In genomic region chr17:64497565-64498035, GRCh38 we compare ENCODE assay signal across 8 cellular contexts. TPM values are rescaled to one million over a fixed set of nuclear protein-coding genes. Genes with fewer than 3 reads are reported as not detected.
A peak's percentile ranks its signal among the peaks of the same experiment; 100 is the strongest.
DNase-seq lines count a peak whose midpoint lies in the region; ATAC-seq and TF ChIP-seq lines count a peak whose summit lies in the region.

No MANE protein-coding gene starts in this region.

- 49 to 55% methylated on average over 4 of the region's 4 CpGs for WGBS in heart right ventricle, 2 donors
- 61 to 70% methylated on average over 4 of the region's 4 CpGs for WGBS in thyroid gland, 2 donors

- H3K4me1 Mint-ChIP-seq in activated T-helper 1 cell treated with anti-CD3 and anti-CD28 coated beads, Interleukin-12 subunit alpha, Interleukin-12 subunit beta, Interleukin-2, Interleukin-4 antibody, amounts not matched to agents 30 ng/mL and 10 ng/mL and 1 ng/mL, durations not matched to agents 14 hours and 24 hours and 36 hours (ENCODE audit: low read depth): peaks cover 74% of the 10 kb centered on the region

- H3K4me1 ChIP-seq in heart right ventricle: peaks cover 13 to 86% (median 75%) of the 10 kb centered on the region in 9 donors
- H3K4me1 ChIP-seq in thyroid gland: peaks cover 10 to 46% of the 10 kb centered on the region in 2 donors

- peak overlapping the region in 9 of 10 donors; percentile 74 to 91 (median 85) for H3K27ac ChIP-seq in heart right ventricle
- peak overlapping the region; percentile 74 for H3K27ac ChIP-seq in layer of hippocampus (ENCODE audit: low read depth, low read length)
- H3K27ac ChIP-seq in thyroid gland: peak overlapping the region in 2 of 3 donors; percentile 26 to 76

- H3K9me3 Mint-ChIP-seq in activated T-helper 1 cell treated with anti-CD3 and anti-CD28 coated beads, Interleukin-12 subunit alpha, Interleukin-12 subunit beta, Interleukin-2, Interleukin-4 antibody, amounts not matched to agents 30 ng/mL and 10 ng/mL and 1 ng/mL, durations not matched to agents 14 hours and 24 hours and 36 hours: no peaks in the 10 kb centered on the region

- peaks cover 0 to 67% (median 49%) of the 10 kb centered on the region in 9 donors for H3K36me3 ChIP-seq in heart right ventricle
- H3K36me3 ChIP-seq in thyroid gland: peaks cover 48 to 54% of the 10 kb centered on the region in 2 donors

- peaks cover 63% of the 10 kb centered on the region for H3K36me3 Mint-ChIP-seq in activated T-helper 1 cell treated with anti-CD3 and anti-CD28 coated beads, Interleukin-12 subunit alpha, Interleukin-12 subunit beta, Interleukin-2, Interleukin-4 antibody, amounts not matched to agents 30 ng/mL and 10 ng/mL and 1 ng/mL, durations not matched to agents 14 hours and 24 hours and 36 hours (ENCODE audit: low read depth)

- no peaks in the 10 kb centered on the region for H3K27me3 ChIP-seq in heart right ventricle
- H3K27me3 ChIP-seq in layer of hippocampus (ENCODE audit: control insufficient read depth, insufficient read depth, low read length): no peaks in the 10 kb centered on the region
- H3K27me3 ChIP-seq in thyroid gland: no peaks in the 10 kb centered on the region

- no peak for DNase-seq in heart right ventricle
- no peak for DNase-seq in Right ventricle myocardium inferior (ENCODE audit: missing footprints)
- DNase-seq in activated T-helper 1 cell treated with anti-CD3 and anti-CD28 coated beads, Interleukin-12 subunit alpha, Interleukin-12 subunit beta, Interleukin-2, Interleukin-4 antibody, amounts not matched to agents 30 ng/mL and 10 ng/mL and 1 ng/mL, durations not matched to agents 14 hours and 24 hours and 36 hours (ENCODE audit: low spot score): no peak
- no peak for DNase-seq in thyroid gland
- no peak for DNase-seq in amniotic stem cell (lab: John Stamatoyannopoulos, UW)
- no peak for DNase-seq in SK-N-DZ (ENCODE audit: low spot score)
- no peak for DNase-seq in mesenteric fat pad (ENCODE audit: low spot score)

- no peak for ATAC-seq in heart right ventricle
- no peak for ATAC-seq in Right ventricle myocardium inferior

- TF ChIP-seq CTCF in heart right ventricle (IDR thresholded peaks at IDR 0.05) (no peak), thyroid gland (IDR thresholded peaks at IDR 0.05) (no peak)

- peak overlapping the region; percentile 100 for H3K27ac Mint-ChIP-seq in activated T-helper 1 cell treated with anti-CD3 and anti-CD28 coated beads, Interleukin-12 subunit alpha, Interleukin-12 subunit beta, Interleukin-2, Interleukin-4 antibody, amounts not matched to agents 30 ng/mL and 10 ng/mL and 1 ng/mL, durations not matched to agents 14 hours and 24 hours and 36 hours

- intact Hi-C loops in heart right ventricle (cut with DNase I) (loop anchor here in 5 of 10 donors (1.0 to 10.0 kb wide), 6 partner anchors 9 to 193 kb away; partner anchors contain the start of genes CEP95 (in 1 of the 5) and DDX5 (in 1 of the 5)), Right ventricle myocardium inferior (cut with DNase I) (loop anchor here (5.0 kb wide), 1 partner anchor 190 kb away; no protein-coding TSS in a partner anchor), thyroid gland (cut with DNase I) (loop anchor here (10.0 kb wide), 1 partner anchor 193 kb away; no protein-coding TSS in a partner anchor)
- intact Hi-C loops in activated T-helper 1 cell treated with anti-CD3 and anti-CD28 coated beads, Interleukin-12 subunit alpha, Interleukin-12 subunit beta, Interleukin-2, Interleukin-4 antibody, amounts not matched to agents 30 ng/mL and 10 ng/mL and 1 ng/mL, durations not matched to agents 14 hours and 24 hours and 36 hours (cut with micrococcal nuclease): loop anchor here (1.0 to 10.0 kb wide), 5 partner anchors 9 to 473 kb away; partner anchors contain the start of genes CEP95, DDX5 and ICAM2

- TF ChIP-seq POLR2A in thyroid gland (IDR thresholded peaks at IDR 0.05): no peak

- H3K4me3 ChIP-seq in heart right ventricle (peak overlapping the region in 9 of 10 donors; percentile 42 to 80 (median 75)), thyroid gland (replicated peaks in 1 of 3) (peak overlapping the region in 2 of 3 donors; percentile 41 to 56)

- H3K27me3 Mint-ChIP-seq in activated T-helper 1 cell treated with anti-CD3 and anti-CD28 coated beads, Interleukin-12 subunit alpha, Interleukin-12 subunit beta, Interleukin-2, Interleukin-4 antibody, amounts not matched to agents 30 ng/mL and 10 ng/mL and 1 ng/mL, durations not matched to agents 14 hours and 24 hours and 36 hours (ENCODE audit: insufficient read depth): no peaks in the 10 kb centered on the region

- H3K4me3 Mint-ChIP-seq in activated T-helper 1 cell treated with anti-CD3 and anti-CD28 coated beads, Interleukin-12 subunit alpha, Interleukin-12 subunit beta, Interleukin-2, Interleukin-4 antibody, amounts not matched to agents 30 ng/mL and 10 ng/mL and 1 ng/mL, durations not matched to agents 14 hours and 24 hours and 36 hours: peak overlapping the region; percentile 100

- H3K9me3 ChIP-seq in heart right ventricle (no peaks in the 10 kb centered on the region), thyroid gland (no peaks in the 10 kb centered on the region)

RNA-seq across cellular contexts. Expression of gene POLG2, which starts 0.7 kb away (rescaled TPM):
- total RNA-seq in heart right ventricle (10 to 100 TPM in 3 of 10 donors, 1 to 10 TPM in 7; 5.1 to 11.1 (median 6.5) TPM), Right ventricle myocardium inferior (8.2 TPM), thyroid gland (10 to 100 TPM; 10.6 to 15.0 (median 13.1) TPM), mesenteric fat pad (11.6 TPM)
- polyA plus RNA-seq in heart right ventricle: 1 to 10 TPM; 4.8 to 7.2 TPM
- total RNA-seq in activated T-helper 1 cell treated with anti-CD3 and anti-CD28 coated beads, Interleukin-12 subunit alpha, Interleukin-12 subunit beta, Interleukin-2, Interleukin-4 antibody, amounts not matched to agents 30 ng/mL and 10 ng/mL and 1 ng/mL, durations not matched to agents 14 hours and 24 hours and 36 hours: 33.3 and 36.5 TPM in 2 replicates
- polyA plus RNA-seq in SK-N-DZ (2014; cell fraction: cytosol; rRNA removed): 28.1 and 35.9 TPM in 2 replicates
- 70.8 and 89.2 TPM in 2 replicates for polyA plus RNA-seq in SK-N-DZ (2014; cell fraction: nucleus; rRNA removed)

RNA-seq across cellular contexts. Expression of gene DDX5, which starts 8.5 kb away (rescaled TPM):
- 100 to 1,000 TPM; 301 to 474 (median 349) TPM for total RNA-seq in heart right ventricle
- polyA plus RNA-seq in heart right ventricle: 100 to 1,000 TPM; 215 to 456 TPM
- 321 TPM for total RNA-seq in Right ventricle myocardium inferior
- 920 and 926 TPM in 2 replicates for total RNA-seq in activated T-helper 1 cell treated with anti-CD3 and anti-CD28 coated beads, Interleukin-12 subunit alpha, Interleukin-12 subunit beta, Interleukin-2, Interleukin-4 antibody, amounts not matched to agents 30 ng/mL and 10 ng/mL and 1 ng/mL, durations not matched to agents 14 hours and 24 hours and 36 hours
- 1,000 to 10,000 TPM in 3 of 4 donors, 100 to 1,000 TPM in 1; 895 to 1,792 (median 1,570) TPM for total RNA-seq in thyroid gland
- 452 and 483 TPM in 2 replicates for polyA plus RNA-seq in SK-N-DZ (2014; cell fraction: cytosol; rRNA removed)
- polyA plus RNA-seq in SK-N-DZ (2014; cell fraction: nucleus; rRNA removed): 1,137 and 1,529 TPM in 2 replicates
- 902 TPM for total RNA-seq in mesenteric fat pad

RNA-seq across cellular contexts. Expression of gene CEP95, which starts 9.2 kb away (rescaled TPM):
- 10 to 100 TPM in 9 of 10 donors, 1 to 10 TPM in 1; 8.6 to 19.7 (median 14.6) TPM for total RNA-seq in heart right ventricle
- polyA plus RNA-seq in heart right ventricle: 10 to 100 TPM; 11.7 to 62.4 TPM
- total RNA-seq in Right ventricle myocardium inferior: 14.7 TPM
- total RNA-seq in activated T-helper 1 cell treated with anti-CD3 and anti-CD28 coated beads, Interleukin-12 subunit alpha, Interleukin-12 subunit beta, Interleukin-2, Interleukin-4 antibody, amounts not matched to agents 30 ng/mL and 10 ng/mL and 1 ng/mL, durations not matched to agents 14 hours and 24 hours and 36 hours: 42.4 and 46.4 TPM in 2 replicates
- total RNA-seq in thyroid gland: 10 to 100 TPM; 62.6 to 91.3 (median 75.8) TPM
- 45.5 and 67.4 TPM in 2 replicates for polyA plus RNA-seq in SK-N-DZ (2014; cell fraction: cytosol; rRNA removed)
- 225 and 324 TPM in 2 replicates for polyA plus RNA-seq in SK-N-DZ (2014; cell fraction: nucleus; rRNA removed)
- total RNA-seq in mesenteric fat pad: 26.8 TPM

RNA-seq across cellular contexts. Expression of gene MILR1, which starts 48.7 kb away (rescaled TPM):
- total RNA-seq in heart right ventricle: 10 to 100 TPM in 1 of 10 donors, 1 to 10 TPM in 9; 1.0 to 13.3 (median 1.2) TPM
- 1 to 10 TPM; 1.5 to 3.3 TPM for polyA plus RNA-seq in heart right ventricle
- 3.8 TPM for total RNA-seq in Right ventricle myocardium inferior
- 0.26 and 0.37 TPM in 2 replicates for total RNA-seq in activated T-helper 1 cell treated with anti-CD3 and anti-CD28 coated beads, Interleukin-12 subunit alpha, Interleukin-12 subunit beta, Interleukin-2, Interleukin-4 antibody, amounts not matched to agents 30 ng/mL and 10 ng/mL and 1 ng/mL, durations not matched to agents 14 hours and 24 hours and 36 hours
- total RNA-seq in thyroid gland: 10 to 100 TPM in 1 of 4 donors, 1 to 10 TPM in 2, not detected in 1; 2.3 to 14.6 (median 6.8) TPM
- polyA plus RNA-seq in SK-N-DZ (2014; cell fraction: cytosol; rRNA removed): not detected in 2 replicates
- polyA plus RNA-seq in SK-N-DZ (2014; cell fraction: nucleus; rRNA removed): not detected in 2 replicates
- total RNA-seq in mesenteric fat pad: 15.5 TPM
